In genomic region chr4:3013839-3014350, GRCh38 we compare ENCODE assay signal across 11 cellular contexts.
A peak's percentile ranks its signal among the peaks of the same experiment; 100 is the strongest.
DNase-seq lines count a peak whose midpoint lies in the region; ATAC-seq lines count a peak whose summit lies in the region.
"Had no signal": no experiment of that assay in that cellular context is flagged by ENCODE, and none has a peak within 500 bp of the region (broad histone marks: within the 10 kb centered on the region; RNA-seq: fewer than 3 reads in every experiment).

No MANE protein-coding gene starts in this region.

- ATAC-seq in GM21381 (IDR thresholded peaks at IDR 0.05; ENCODE audit: unreplicated experiment), result peak; percentile 73
- ATAC-seq in HG03432 (IDR thresholded peaks at IDR 0.05; ENCODE audit: unreplicated experiment), result peak; percentile 81
- ATAC-seq: Panc1, sciatic nerve had no signal

- DNase-seq in activated naive CD4-positive, alpha-beta T cell treated with Interleukin-2 at 50 U/mL for 16 hours, result peak; percentile 37
- no peak for DNase-seq in activated naive CD4-positive, alpha-beta T cell treated with anti-CD3 and anti-CD28 coated beads, Interleukin-2, amount 50 U/mL, for 16 hours
- DNase-seq in stimulated activated CD4-positive, alpha-beta T cell treated with anti-CD3 and anti-CD28 coated beads, Interleukin-1b, Interleukin-23, amount 100 ng/mL, for 48 hours, result peak; percentile 64
- no peak for DNase-seq in superior temporal gyrus (ENCODE audit: extremely low spot score)
- no peak for DNase-seq in effector CD4-positive, alpha-beta T cell
- no peak for DNase-seq in NCI-H510A (lab: John Stamatoyannopoulos, UW)
- DNase-seq: activated B cell treated with CpG ODN at 0.5 μM for 24 hours had no signal

Comparison
In these comparisons a context has a peak if more than half of its experiments do, and no peak if none do; other contexts are left out.
1. DNase-seq: peak in activated naive CD4-positive, alpha-beta T cell treated with Interleukin-2 at 50 U/mL for 16 hours (single experiment) and stimulated activated CD4-positive, alpha-beta T cell treated with anti-CD3 and anti-CD28 coated beads, Interleukin-1b, Interleukin-23, amount 100 ng/mL, for 48 hours (single experiment); none in activated naive CD4-positive, alpha-beta T cell treated with anti-CD3 and anti-CD28 coated beads, Interleukin-2, amount 50 U/mL, for 16 hours (single experiment), superior temporal gyrus (single experiment), effector CD4-positive, alpha-beta T cell (single experiment) and NCI-H510A (single experiment).